Comparison of ENCODE assay signal across 8 cellular contexts in genomic region chr3:48897401-48898376, GRCh38. TPM values are rescaled to one million over a fixed set of nuclear protein-coding genes. Genes with fewer than 3 reads are reported as not detected.
A peak's percentile ranks its signal among the peaks of the same experiment; 100 is the strongest.
DNase-seq lines count a peak whose midpoint lies in the region; ATAC-seq, FAIRE-seq and TF ChIP-seq lines count a peak whose summit lies in the region.

No MANE protein-coding gene starts in this region.

- intact Hi-C loops in kidney (cut with DNase I) = no loop called here

- H3K4me2 ChIP-seq in astrocyte (ENCODE audit: low read length) = peak overlapping the region; percentile 96

- H3K9ac ChIP-seq in astrocyte (ENCODE audit: low read length) (peak overlapping the region; percentile 79), kidney (ENCODE audit: low read length in 2 of 2) (peak overlapping the region; percentile 68 to 72)

- ATAC-seq in HG03175 (IDR thresholded peaks at IDR 0.05; ENCODE audit: unreplicated experiment) = peak; percentile 8

- no peak overlapping the region for H3K27ac Mint-ChIP-seq in astrocyte (ENCODE audit: unreplicated experiment)

- H3K27me3 ChIP-seq in astrocyte (ENCODE audit: insufficient read depth, low read length) = no peaks in the 10 kb centered on the region

- H3K9me3 Mint-ChIP-seq in astrocyte (ENCODE audit: unreplicated experiment) = no peaks in the 10 kb centered on the region

- peak overlapping the region; percentile 92 for H3K4me3 Mint-ChIP-seq in astrocyte (ENCODE audit: unreplicated experiment)

- H3K27ac ChIP-seq in astrocyte (ENCODE audit: low read depth, low read length) = no peak overlapping the region
- peak overlapping the region; percentile 82 to 84 for H3K27ac ChIP-seq in kidney (ENCODE audit: low read depth in 2 of 2, low read length in 2 of 2)
- H3K27ac ChIP-seq in substantia nigra (ENCODE audit: low read depth, low read length, poor library complexity, severe bottlenecking) = peak overlapping the region; percentile 43

- peaks cover 2% of the 10 kb centered on the region for H3K36me3 Mint-ChIP-seq in astrocyte (ENCODE audit: low read depth, unreplicated experiment)

- peaks cover 13% of the 10 kb centered on the region for H3K4me1 Mint-ChIP-seq in astrocyte (ENCODE audit: low read depth, unreplicated experiment)

- H3K4me3 ChIP-seq in astrocyte (ENCODE audit: insufficient read depth, low read depth, low read length) = peak overlapping the region; percentile 74
- H3K4me3 ChIP-seq in kidney (ENCODE audit: low read length in 2 of 2) = peak overlapping the region; percentile 75 to 86

- H3K9me3 ChIP-seq in astrocyte (ENCODE audit: insufficient read depth, low read depth, low read length) (no peaks in the 10 kb centered on the region), kidney (ENCODE audit: control insufficient read depth in 1 of 2, low read length in 2 of 2) (no peaks in the 10 kb centered on the region)

- no peaks in the 10 kb centered on the region for H3K27me3 Mint-ChIP-seq in astrocyte (ENCODE audit: low read depth, unreplicated experiment)

- peak overlapping the region; percentile 96 for H2AFZ ChIP-seq in astrocyte (ENCODE audit: low read depth, low read length)

- H3K79me2 ChIP-seq in astrocyte (ENCODE audit: insufficient read depth, low read length) = peaks cover 4% of the 10 kb centered on the region

- FAIRE-seq in astrocyte (lab: Jason Lieb, UNC) (no peak), kidney (lab: Jason Lieb, UNC) (no peak)

- H3K4me1 ChIP-seq in astrocyte (ENCODE audit: insufficient read depth, low read length) = peaks cover 9% of the 10 kb centered on the region
- peaks cover 6 to 8% of the 10 kb centered on the region in 2 donors for H3K4me1 ChIP-seq in kidney (ENCODE audit: control insufficient read depth in 1 of 2, insufficient read depth in 1 of 2, low read depth in 1 of 2, low read length in 2 of 2)

- DNase-seq in EL (peak; percentile 18), astrocyte (ENCODE audit: low read depth) (no peak), kidney (no peak), substantia nigra (lab: John Stamatoyannopoulos, UW) (no peak), RKO (ENCODE audit: low spot score) (no peak), COLO668 (lab: John Stamatoyannopoulos, UW; ENCODE audit: unreplicated experiment) (no peak)
- DNase-seq in stimulated activated CD4-positive, alpha-beta T cell treated with anti-CD3 and anti-CD28 coated beads, Interleukin-4, amount 100 ng/mL, for 1 hour = no peak

- no peak for TF ChIP-seq CTCF in astrocyte (IDR thresholded peaks at IDR 0.05; ENCODE audit: insufficient read depth, low read depth, low read length)
- TF ChIP-seq CTCF in kidney (IDR thresholded peaks at IDR 0.05; ENCODE audit: borderline replicate concordance, extremely low read depth, insufficient read depth) = no peak

- no peaks in the 10 kb centered on the region for H3K36me3 ChIP-seq in astrocyte (ENCODE audit: insufficient read depth, low read length)
- no peaks in the 10 kb centered on the region for H3K36me3 ChIP-seq in kidney (ENCODE audit: control insufficient read depth in 1 of 2, insufficient read depth in 2 of 2, low read length in 2 of 2)

- no peaks in the 10 kb centered on the region for H4K20me1 ChIP-seq in astrocyte (ENCODE audit: insufficient read depth, low read length)

RNA-seq across cellular contexts. Expression of gene SLC25A20, which starts 1.0 kb away (rescaled TPM):
- total RNA-seq in astrocyte (25.0 and 27.3 TPM in 2 replicates), kidney (9.9 TPM)
- 59.2 TPM for polyA plus RNA-seq in kidney (ENCODE audit: insufficient read depth, low read depth, low replicate concordance)

RNA-seq across cellular contexts. Expression of gene ARIH2, which starts 21.0 kb away (rescaled TPM):
- total RNA-seq in astrocyte = 93.6 and 94.6 TPM in 2 replicates
- 75.7 TPM for total RNA-seq in kidney
- 30.4 TPM for polyA plus RNA-seq in kidney (ENCODE audit: insufficient read depth, low read depth, low replicate concordance)

RNA-seq across cellular contexts. Expression of gene PRKAR2A, which starts 50.0 kb away (rescaled TPM):
- total RNA-seq in astrocyte (52.5 and 55.5 TPM in 2 replicates), kidney (49.9 TPM)
- polyA plus RNA-seq in kidney (ENCODE audit: insufficient read depth, low read depth, low replicate concordance) = 10.4 TPM
